In the genomic region with DNA sequence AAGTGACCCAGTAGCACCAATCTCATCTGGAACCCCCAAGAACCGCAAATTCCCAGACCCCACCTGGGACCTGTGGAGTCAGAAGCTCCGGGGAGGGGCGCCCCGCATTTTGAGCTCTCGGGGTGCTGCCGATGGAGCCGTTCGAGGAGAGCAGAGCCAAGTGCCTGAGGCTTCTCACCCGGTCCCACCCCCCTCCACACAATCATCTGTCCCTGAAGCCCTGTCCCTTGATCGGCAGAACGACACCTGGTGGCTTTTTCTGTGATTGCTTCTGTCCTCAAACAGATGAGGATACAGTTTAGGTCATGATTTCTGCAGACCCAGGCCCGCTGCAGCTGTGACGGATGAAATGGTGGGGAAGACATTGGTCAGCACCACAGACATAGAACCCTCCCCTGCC, we compare ENCODE assay signal across 8 cellular contexts.
DNase-seq lines count a peak whose midpoint lies in the region; ATAC-seq, FAIRE-seq and TF ChIP-seq lines count a peak whose summit lies in the region.

No MANE protein-coding gene starts in this region.

- no peak overlapping the region for H3K9ac ChIP-seq in K562 (ENCODE audit: insufficient read depth in 1 of 2, low read depth in 2 of 2, low read length in 2 of 2)

- H3K36me3 ChIP-seq in Panc1 (ENCODE audit: control insufficient read depth, insufficient read depth, low read length) = no peaks in the 10 kb centered on the region
- H3K36me3 ChIP-seq in K562 (ENCODE audit: control insufficient read depth, insufficient read depth, low read length) = no peaks in the 10 kb centered on the region

- no peak overlapping the region for H3K27ac Mint-ChIP-seq in naive thymus-derived CD8-positive, alpha-beta T cell

- intact Hi-C loops in Panc1 (cut with micrococcal nuclease; ENCODE audit: unreplicated experiment) = loop anchor here (10.0 kb wide), 1 partner anchor 64 kb away; no protein-coding TSS in a partner anchor
- intact Hi-C loops in K562 (cut with micrococcal nuclease) = loop anchor here (10.0 kb wide), 1 partner anchor 64 kb away; no protein-coding TSS in a partner anchor

- no peaks in the 10 kb centered on the region for H3K9me3 Mint-ChIP-seq in naive thymus-derived CD8-positive, alpha-beta T cell

- H3K36me3 Mint-ChIP-seq in naive thymus-derived CD8-positive, alpha-beta T cell = no peaks in the 10 kb centered on the region

- peaks cover 8 to 36% (median 16%) of the 10 kb centered on the region in 5 donors for H3K27me3 Mint-ChIP-seq in naive thymus-derived CD8-positive, alpha-beta T cell

- no TSS peak for BruUV-seq in Panc1 (replicated peaks; lab: Mats Ljungman, UMichigan)
- BruUV-seq in K562 (replicated peaks; lab: Mats Ljungman, UMichigan) = no TSS peak

- TF ChIP-seq CTCF in GM12875 (IDR thresholded peaks at IDR 0.05; ENCODE audit: borderline replicate concordance, insufficient read depth, low read depth, low read length) = peak; percentile 17; the same call in 1 of the 2 replicates
- TF ChIP-seq CTCF in Panc1 (IDR thresholded peaks at IDR 0.05) = peak; percentile 77
- TF ChIP-seq CTCF in K562 (IDR thresholded peaks at IDR 0.05 in 2 of 3, conservative IDR thresholded peaks at IDR 0.05 in 1 of 3; ENCODE audit: insufficient read depth in 2 of 3, low read depth in 1 of 3, low read length in 3 of 3) = peak; percentile 51 to 62 (median 52)

- H3K27ac ChIP-seq in Panc1 (ENCODE audit: low read length) (no peak overlapping the region), K562 (ENCODE audit: extremely low read depth, low read depth, low read length) (no peak overlapping the region)

- H3K4me2 ChIP-seq in K562 (ENCODE audit: insufficient read depth, low read length) = no peak overlapping the region

- H3K4me1 Mint-ChIP-seq in naive thymus-derived CD8-positive, alpha-beta T cell = peaks cover 16 to 20% (median 18%) of the 10 kb centered on the region in 4 donors

- H3K4me1 ChIP-seq in Panc1 (ENCODE audit: control insufficient read depth, insufficient read depth, low read length) (0 out of 2 replicates have a peak, but pooled peaks cover 2% of the 10 kb centered on the region), K562 (replicated peaks in 1 of 2; ENCODE audit: control insufficient read depth in 2 of 2, insufficient read depth in 2 of 2, low read length in 2 of 2) (peaks cover 0 to 3% of the 10 kb centered on the region in 2 experiments; a peak in 1 of 5 replicates)

- in situ Hi-C loops in Panc1 (cut with HindIII; ENCODE audit: low pct_unique_long_range_greater_than_20kb, low sequenced_read_pairs) (no loop called here), K562 (cut with MboI) (no loop called here)

- no peaks in the 10 kb centered on the region for H3K79me2 ChIP-seq in K562 (ENCODE audit: control insufficient read depth, insufficient read depth, low read length)

- 1% methylated on average over 13 of the region's 13 CpGs for WGBS in K562 (ENCODE audit: insufficient coverage, low coverage, missing lambda C conversion rate)

- no peaks in the 10 kb centered on the region for H3K9me3 ChIP-seq in Panc1 (ENCODE audit: control insufficient read depth, insufficient read depth, low read depth, low read length)
- H3K9me3 ChIP-seq in K562 (replicated peaks; ENCODE audit: control insufficient read depth, insufficient read depth, low read depth, low read length) = no peaks in the 10 kb centered on the region

- CTCF ChIA-PET in Panc1 (lab: Charles Lee) (interaction anchor here (0.6 to 1.2 kb wide), 4 partner anchors 9 to 406 kb away, joined by 3 to 6 read pairs (median 4); no protein-coding TSS in a partner anchor), K562 (lab: Yijun Ruan, JAX; ENCODE audit: low intra/inter-chr PET ratio) (no interaction called here)

- peak; percentile 68 for ATAC-seq in Panc1
- peak; percentile 87 for ATAC-seq in K562
- ATAC-seq in naive thymus-derived CD8-positive, alpha-beta T cell = peak; percentile 66 to 67
- no peak for ATAC-seq in GM21737 (IDR thresholded peaks at IDR 0.05; ENCODE audit: unreplicated experiment)
- no peak for ATAC-seq in HG02884 (IDR thresholded peaks at IDR 0.05; ENCODE audit: unreplicated experiment)
- ATAC-seq in GM21515 (IDR thresholded peaks at IDR 0.05; ENCODE audit: unreplicated experiment) = no peak

- no peak for TF ChIP-seq EP300 in K562 (IDR thresholded peaks at IDR 0.05; ENCODE audit: low read length)

- H3K27me3 ChIP-seq in Panc1 (ENCODE audit: control insufficient read depth, insufficient read depth, low read length) (peaks cover 4% of the 10 kb centered on the region; the same call in 1 of the 2 replicates), K562 (ENCODE audit: control insufficient read depth in 2 of 2, insufficient read depth in 2 of 2, low read length in 2 of 2) (peaks cover 0 to 33% of the 10 kb centered on the region in 2 experiments; a peak in 2 of 5 replicates)

- H3K9me1 ChIP-seq in K562 (ENCODE audit: control insufficient read depth, insufficient read depth, low read length) = no peaks in the 10 kb centered on the region

- H4K20me1 ChIP-seq in K562 (replicated peaks; ENCODE audit: control insufficient read depth, insufficient read depth, low read length) = 0 out of 2 replicates have a peak, but pooled peaks cover 6% of the 10 kb centered on the region

- peak in 1 of 2 experiments; percentile 49; a peak in 3 of 4 replicates for TF ChIP-seq RAD21 in K562 (CRISPR knock-in tag; conservative IDR thresholded peaks at IDR 0.05 in 1 of 2, IDR thresholded peaks at IDR 0.05 in 1 of 2)

- TF ChIP-seq POLR2A in K562 (conservative IDR thresholded peaks at IDR 0.05) = no peak

- FAIRE-seq in K562 (lab: Jason Lieb, UNC) = peak; percentile 67

- POLR2A ChIA-PET in Panc1 (lab: Charles Lee) (no interaction called here), K562 (lab: Yijun Ruan, JAX) (interaction anchor here (0.6 kb wide), 1 partner anchor 1115 kb away, joined by 3 read pairs; no protein-coding TSS in a partner anchor)
- POLR2A ChIA-PET in naive thymus-derived CD8-positive, alpha-beta T cell (lab: Charles Lee) = interaction anchor here (1.2 to 1.4 kb wide), 2 partner anchors 33 to 76 kb away, joined by 3 to 4 read pairs; no protein-coding TSS in a partner anchor

- H3K4me3 Mint-ChIP-seq in naive thymus-derived CD8-positive, alpha-beta T cell = no peak overlapping the region

- H3K4me3 ChIP-seq in GM12875 (ENCODE audit: low read depth, low read length) (no peak overlapping the region), Panc1 (ENCODE audit: low read depth in 2 of 2, low read length in 2 of 2) (no peak overlapping the region), K562 (no peak overlapping the region)

- no peak overlapping the region for H2AFZ ChIP-seq in K562 (ENCODE audit: low read depth, low read length)

- DNase-seq in AG08396 (ENCODE audit: low spot score) (peak; percentile 44), Panc1 (ENCODE audit: low read depth, low spot score) (no peak), K562 (ENCODE audit: extremely low read depth in 1 of 4, low spot score in 3 of 4) (peak; percentile 44 to 72 (median 70))
- DNase-seq in naive thymus-derived CD8-positive, alpha-beta T cell = peak in 9 of 10 donors; percentile 30 to 75 (median 54)

TF ChIP-seq in K562, 482 proteins besides CTCF, POLR2A, EP300 and RAD21:
- TF ChIP-seq, protein P1, sequence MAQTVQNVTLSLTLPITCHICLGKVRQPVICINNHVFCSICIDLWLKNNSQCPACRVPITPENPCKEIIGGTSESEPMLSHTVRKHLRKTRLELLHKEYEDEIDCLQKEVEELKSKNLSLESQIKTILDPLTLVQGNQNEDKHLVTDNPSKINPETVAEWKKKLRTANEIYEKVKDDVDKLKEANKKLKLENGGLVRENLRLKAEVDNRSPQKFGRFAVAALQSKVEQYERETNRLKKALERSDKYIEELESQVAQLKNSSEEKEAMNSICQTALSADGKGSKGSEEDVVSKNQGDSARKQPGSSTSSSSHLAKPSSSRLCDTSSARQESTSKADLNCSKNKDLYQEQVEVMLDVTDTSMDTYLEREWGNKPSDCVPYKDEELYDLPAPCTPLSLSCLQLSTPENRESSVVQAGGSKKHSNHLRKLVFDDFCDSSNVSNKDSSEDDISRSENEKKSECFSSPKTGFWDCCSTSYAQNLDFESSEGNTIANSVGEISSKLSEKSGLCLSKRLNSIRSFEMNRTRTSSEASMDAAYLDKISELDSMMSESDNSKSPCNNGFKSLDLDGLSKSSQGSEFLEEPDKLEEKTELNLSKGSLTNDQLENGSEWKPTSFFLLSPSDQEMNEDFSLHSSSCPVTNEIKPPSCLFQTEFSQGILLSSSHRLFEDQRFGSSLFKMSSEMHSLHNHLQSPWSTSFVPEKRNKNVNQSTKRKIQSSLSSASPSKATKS (CRISPR knock-in tag; IDR thresholded peaks at IDR 0.05) = no peak
- TF ChIP-seq SMC3 (conservative IDR thresholded peaks at IDR 0.05; ENCODE audit: insufficient read depth, low read depth, low read length) (0 out of 2 replicates have a peak, but pooled peaks have one; percentile 30), STAG1 (CRISPR knock-in tag; IDR thresholded peaks at IDR 0.05; ENCODE audit: borderline replicate concordance) (peak; percentile 24; the same call in 1 of the 2 replicates)
- TF ChIP-seq, protein P2, sequence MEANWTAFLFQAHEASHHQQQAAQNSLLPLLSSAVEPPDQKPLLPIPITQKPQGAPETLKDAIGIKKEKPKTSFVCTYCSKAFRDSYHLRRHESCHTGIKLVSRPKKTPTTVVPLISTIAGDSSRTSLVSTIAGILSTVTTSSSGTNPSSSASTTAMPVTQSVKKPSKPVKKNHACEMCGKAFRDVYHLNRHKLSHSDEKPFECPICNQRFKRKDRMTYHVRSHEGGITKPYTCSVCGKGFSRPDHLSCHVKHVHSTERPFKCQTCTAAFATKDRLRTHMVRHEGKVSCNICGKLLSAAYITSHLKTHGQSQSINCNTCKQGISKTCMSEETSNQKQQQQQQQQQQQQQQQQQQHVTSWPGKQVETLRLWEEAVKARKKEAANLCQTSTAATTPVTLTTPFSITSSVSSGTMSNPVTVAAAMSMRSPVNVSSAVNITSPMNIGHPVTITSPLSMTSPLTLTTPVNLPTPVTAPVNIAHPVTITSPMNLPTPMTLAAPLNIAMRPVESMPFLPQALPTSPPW (CRISPR knock-in tag; IDR thresholded peaks at IDR 0.05) = peak; percentile 25; the same call in 1 of the 2 replicates

Comparison
In these comparisons a context has a peak if more than half of its experiments do, and no peak if none do; other contexts are left out.
1. CTCF ChIP-seq: peak in every context shown above with its lines; median percentile 77 in Panc1; 52 in K562; 17 in GM12875.
2. ATAC-seq: peak in Panc1 (single experiment), K562 (single experiment) and naive thymus-derived CD8-positive, alpha-beta T cell (2 of 2); none in GM21737 (single experiment), HG02884 (single experiment) and GM21515 (single experiment).